In the genomic region with DNA sequence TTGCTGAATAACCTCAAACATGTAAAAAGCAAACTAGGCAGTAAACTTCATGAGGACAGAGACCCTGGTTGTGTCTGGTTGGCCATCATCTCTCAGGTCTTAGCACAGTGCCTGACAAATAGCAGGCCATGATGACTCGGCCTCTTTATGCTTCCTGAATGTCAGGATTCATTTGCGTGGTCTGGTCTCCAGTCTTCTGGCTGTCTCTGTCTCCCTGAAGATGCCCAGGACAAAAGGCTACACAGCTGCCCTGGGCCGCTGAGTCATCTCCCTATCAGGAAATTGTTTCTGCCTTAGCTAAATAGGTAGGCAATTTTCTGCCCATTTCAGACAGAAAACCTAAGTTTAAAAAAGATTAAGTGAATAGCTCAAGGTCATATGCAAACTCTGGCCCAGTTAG, we compare ENCODE assay signal across 12 cellular contexts.
DNase-seq lines count a peak whose midpoint lies in the region; ATAC-seq and TF ChIP-seq lines count a peak whose summit lies in the region.
"Had no signal": no experiment of that assay in that cellular context is flagged by ENCODE, and none has a peak within 500 bp of the region (broad histone marks: within the 10 kb centered on the region; RNA-seq: fewer than 3 reads in every experiment).

No MANE protein-coding gene starts in this region.

- H3K27me3 ChIP-seq in MM.1S (replicated peaks; ENCODE audit: insufficient read depth, low read length) = no peaks in the 10 kb centered on the region
- H3K27me3 ChIP-seq: upper lobe of right lung had no signal

- no peak overlapping the region for H3K9ac ChIP-seq in MM.1S (ENCODE audit: low read length)

- H3F3A ChIP-seq in MM.1S (ENCODE audit: insufficient read depth, low read length) = no peaks in the 10 kb centered on the region

- no peaks in the 10 kb centered on the region for H3K9me2 ChIP-seq in MM.1S (replicated peaks; ENCODE audit: insufficient read depth, low read length)

- no peaks in the 10 kb centered on the region for H3K9me3 ChIP-seq in MM.1S (replicated peaks; ENCODE audit: insufficient read depth, low read length)
- H3K9me3 ChIP-seq: upper lobe of right lung had no signal

- DNase-seq in CD1c-positive myeloid dendritic cell (ENCODE audit: extremely low spot score) (peak; percentile 13), HT1080 (ENCODE audit: low read depth) (peak; percentile 92), astrocyte of the hippocampus (ENCODE audit: low read depth, low spot score) (peak; percentile 14), lung microvascular endothelial cell (ENCODE audit: low read depth in 2 of 2) (peak; percentile 14 to 92), MM.1S (no peak), Right ventricle myocardium superior (no peak), HuH-7 (ENCODE audit: low spot score) (no peak), pons (ENCODE audit: low spot score) (no peak)
- DNase-seq: KG1, NCI-H510A treated with DMSO at 0.1 percent for 48 hours, T-cell, upper lobe of right lung had no signal

- H3K79me2 ChIP-seq in MM.1S (ENCODE audit: low read length) = no peaks in the 10 kb centered on the region

- no peak for TF ChIP-seq CTCF in MM.1S (IDR thresholded peaks at IDR 0.05; ENCODE audit: low read length)

- no peak overlapping the region for H3K4me2 ChIP-seq in MM.1S (ENCODE audit: low read depth, low read length)

- no peaks in the 10 kb centered on the region for H3K36me3 ChIP-seq in MM.1S (replicated peaks; ENCODE audit: insufficient read depth, low read length)
- H3K36me3 ChIP-seq: upper lobe of right lung had no signal

- no peak overlapping the region for H2AFZ ChIP-seq in MM.1S (ENCODE audit: low read length)

- ATAC-seq in Right ventricle myocardium superior (ENCODE audit: poor library complexity) = no peak
- ATAC-seq: T-cell, upper lobe of right lung had no signal

- no peaks in the 10 kb centered on the region for H3K4me1 ChIP-seq in MM.1S (ENCODE audit: low read length)
- H3K4me1 ChIP-seq: upper lobe of right lung had no signal

- no peak overlapping the region for H3K4me3 ChIP-seq in MM.1S (ENCODE audit: low read length)
- H3K4me3 ChIP-seq: upper lobe of right lung had no signal

- no peaks in the 10 kb centered on the region for H4K20me1 ChIP-seq in MM.1S (ENCODE audit: insufficient read depth, low read length)

- intact Hi-C loops in Right ventricle myocardium superior (cut with DNase I) = no loop called here

- no peak overlapping the region for H3K27ac ChIP-seq in MM.1S (ENCODE audit: low read length)
- H3K27ac ChIP-seq: upper lobe of right lung had no signal

Comparison
In these comparisons a context has a peak if more than half of its experiments do, and no peak if none do; other contexts are left out.
1. DNase-seq: peak in CD1c-positive myeloid dendritic cell (single experiment), HT1080 (single experiment), astrocyte of the hippocampus (single experiment) and lung microvascular endothelial cell (2 of 2); none in MM.1S (single experiment), Right ventricle myocardium superior (single experiment), HuH-7 (single experiment) and pons (single experiment).